ENCODE assay signal across 9 cellular contexts in genomic region chr7:1668932-1669485, GRCh38. TPM values are rescaled to one million over a fixed set of nuclear protein-coding genes. Genes with fewer than 3 reads are reported as not detected.
DNase-seq lines count a peak whose midpoint lies in the region; ATAC-seq and TF ChIP-seq lines count a peak whose summit lies in the region.
"Had no signal": no experiment of that assay in that cellular context is flagged by ENCODE, and none has a peak within 500 bp of the region (broad histone marks: within the 10 kb centered on the region; RNA-seq: fewer than 3 reads in every experiment).

No MANE protein-coding gene starts in this region.

- TF ChIP-seq CTCF in progenitor cell of endocrine pancreas (IDR thresholded peaks at IDR 0.05; ENCODE audit: unreplicated experiment), result no peak

- no peaks in the 10 kb centered on the region for H3K36me3 Mint-ChIP-seq in progenitor cell of endocrine pancreas (ENCODE audit: insufficient read depth)

- peaks cover 4% of the 10 kb centered on the region for H3K4me1 Mint-ChIP-seq in progenitor cell of endocrine pancreas (ENCODE audit: low read depth)

- intact Hi-C loops in left cardiac atrium (cut with DNase I), result loop anchor here (10.0 kb wide), 3 partner anchors 86 to 536 kb away; no protein-coding TSS in a partner anchor

- peaks cover 2% of the 10 kb centered on the region for H3K36me3 ChIP-seq in NT2/D1 (ENCODE audit: insufficient read depth, insufficient read length, low read length)

- peaks cover 57% of the 10 kb centered on the region for H3K27me3 ChIP-seq in NT2/D1 (ENCODE audit: insufficient read depth, insufficient read length)

- no peaks in the 10 kb centered on the region for H3K9me3 ChIP-seq in NT2/D1 (ENCODE audit: insufficient read depth, low read length)

- ATAC-seq in left cardiac atrium (no peak), HG02763 (IDR thresholded peaks at IDR 0.05; ENCODE audit: unreplicated experiment) (no peak)

- H3K27me3 Mint-ChIP-seq in progenitor cell of endocrine pancreas, result peaks cover 13% of the 10 kb centered on the region

- peaks cover 8% of the 10 kb centered on the region for H3K4me1 ChIP-seq in NT2/D1 (ENCODE audit: insufficient read depth, insufficient read length)

- DNase-seq in NCI-H1417 (lab: John Stamatoyannopoulos, UW) (peak in 2 of 3 experiments; percentile 46 to 53), NCI-H1417 treated with DMSO at 0.1 percent for 48 hours (lab: John Stamatoyannopoulos, UW) (no peak), NT2/D1 (ENCODE audit: low read depth, low spot score) (no peak), left cardiac atrium (peak; percentile 17), progenitor cell of endocrine pancreas (ENCODE audit: low spot score, unreplicated experiment) (peak; percentile 14), occipital lobe (lab: John Stamatoyannopoulos, UW) (no peak), cerebellar cortex (ENCODE audit: low spot score) (no peak)
- DNase-seq: small intestine had no signal

- peak overlapping the region; percentile 65 for H3K9ac ChIP-seq in NT2/D1 (ENCODE audit: insufficient read length, low read depth)

- H3K4me3 Mint-ChIP-seq in progenitor cell of endocrine pancreas (ENCODE audit: low read depth), result peak overlapping the region; percentile 60

- H3K27ac Mint-ChIP-seq in progenitor cell of endocrine pancreas, result peak overlapping the region; percentile 88

- peak overlapping the region; percentile 42 for H3K4me3 ChIP-seq in NT2/D1 (ENCODE audit: insufficient read length, low read depth)

- no peaks in the 10 kb centered on the region for H3K9me3 Mint-ChIP-seq in progenitor cell of endocrine pancreas (ENCODE audit: low read depth)

RNA-seq across cellular contexts. Expression of gene ELFN1, which starts 1.1 kb away (rescaled TPM):
- total RNA-seq in left cardiac atrium (1 to 10 TPM; 6.0 to 9.5 TPM), progenitor cell of endocrine pancreas (12.3 and 12.9 TPM in 2 replicates), occipital lobe (9.5 TPM)

Comparison
In these comparisons a context has a peak if more than half of its experiments do, and no peak if none do; other contexts are left out.
1. DNase-seq: peak in NCI-H1417 (2 of 3), left cardiac atrium (single experiment) and progenitor cell of endocrine pancreas (single experiment); none in NCI-H1417 treated with DMSO at 0.1 percent for 48 hours (single experiment), NT2/D1 (single experiment), occipital lobe (single experiment) and cerebellar cortex (single experiment).